Comparison of ENCODE assay signal across 2 cellular contexts in genomic region chrX:82676386-82676785, GRCh38.
TF ChIP-seq lines count a peak whose summit lies in the region.

No MANE protein-coding gene starts in this region.

TF ChIP-seq in SK-N-SH, 30 proteins besides CTCF, POLR2A, EP300 and RAD21 (continued from another document):
- no peak for TF ChIP-seq PBX3 (IDR thresholded peaks at IDR 0.05)
- no peak for TF ChIP-seq RFX5 (IDR thresholded peaks at IDR 0.05; ENCODE audit: low read length)
- no peak for TF ChIP-seq EZH2phosphoT487 (IDR thresholded peaks at IDR 0.05; ENCODE audit: borderline replicate concordance, low read depth)
- TF ChIP-seq FOSL2 (IDR thresholded peaks at IDR 0.05; ENCODE audit: borderline replicate concordance, low read depth), result no peak
- TF ChIP-seq RCOR1 (IDR thresholded peaks at IDR 0.05; ENCODE audit: low read length), result no peak
- TF ChIP-seq MEF2A (IDR thresholded peaks at IDR 0.05; ENCODE audit: borderline replicate concordance, low read depth), result no peak
- TF ChIP-seq POLR2AphosphoS5 (IDR thresholded peaks at IDR 0.05; ENCODE audit: low read depth, low read length), result no peak
- TF ChIP-seq ELF1 (IDR thresholded peaks at IDR 0.05), result no peak
- no peak for TF ChIP-seq FOXJ3 (CRISPR knock-in tag; IDR thresholded peaks at IDR 0.05)
- no peak for TF ChIP-seq SMC3 (IDR thresholded peaks at IDR 0.05; ENCODE audit: low read depth, low read length)
- no peak for TF ChIP-seq NFIC (IDR thresholded peaks at IDR 0.05; ENCODE audit: borderline replicate concordance)
- no peak for TF ChIP-seq JUND (IDR thresholded peaks at IDR 0.05)
- no peak for TF ChIP-seq IRF3 (IDR thresholded peaks at IDR 0.05; ENCODE audit: low read depth, low read length)
- TF ChIP-seq NRF1 (IDR thresholded peaks at IDR 0.05; ENCODE audit: low read depth, low read length), result no peak
- TF ChIP-seq USF2 (IDR thresholded peaks at IDR 0.05; ENCODE audit: borderline replicate concordance, low read depth, low read length), result no peak
- no peak for TF ChIP-seq FOXM1 (IDR thresholded peaks at IDR 0.05; ENCODE audit: low read depth)

TF ChIP-seq in SK-N-SH treated with all-trans-retinoic acid at 6 μM for 48 hours, 23 proteins besides CTCF, POLR2A, EP300 and RAD21 (continued from another document):
- TF ChIP-seq CSRNP3 (CRISPR knock-in tag; IDR thresholded peaks at IDR 0.05) (no peak), TSHZ2 (CRISPR knock-in tag; IDR thresholded peaks at IDR 0.05) (no peak), SNAI2 (CRISPR knock-in tag; IDR thresholded peaks at IDR 0.05) (no peak)
